Comparison of ENCODE assay signal across 8 cellular contexts in the genomic region with DNA sequence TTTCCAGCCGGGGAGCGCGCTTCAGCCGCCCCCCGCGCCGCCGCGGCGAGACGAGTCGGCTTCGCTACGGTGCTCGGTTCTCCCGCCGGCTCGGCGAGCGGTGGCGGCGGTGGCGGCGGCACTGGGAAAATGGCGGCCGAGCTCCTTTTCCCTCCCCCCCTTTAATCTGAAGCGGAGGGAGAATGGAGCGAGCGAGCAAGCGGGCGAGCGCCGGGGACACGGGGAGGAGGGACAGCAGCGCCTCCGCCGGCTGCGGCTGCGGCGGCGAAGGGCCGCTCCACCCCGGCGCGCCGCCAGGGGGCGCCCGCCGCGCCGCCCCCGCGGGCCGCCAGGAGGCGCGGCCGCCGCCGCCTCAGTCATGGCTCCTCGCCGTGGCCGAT. TPM values are rescaled to one million over a fixed set of nuclear protein-coding genes. Genes with fewer than 3 reads are reported as not detected.
DNase-seq lines count a peak whose midpoint lies in the region; ATAC-seq and TF ChIP-seq lines count a peak whose summit lies in the region.

TSS of gene KANSL1 (minus strand) at position 184 of the 380 bp plus-strand sequence. CDS start 21,286 bp downstream, outside the sequence.

- 1% methylated on average over 20 of the region's 62 CpGs for WGBS in prostate gland
- under 1% methylated on average over 62 of the region's 62 CpGs for WGBS in urinary bladder

- no peaks in the 10 kb centered on the region for H3K9me3 ChIP-seq in prostate gland

- intact Hi-C loops in left cardiac atrium (cut with DNase I), result loop anchor here in 1 of 2 donors (10.0 kb wide), 1 partner anchor 148 kb away; no protein-coding TSS in a partner anchor
- intact Hi-C loops in prostate gland (cut with DNase I), result no loop called here

- TF ChIP-seq POLR2A in prostate gland (IDR thresholded peaks at IDR 0.05), result peak; percentile 38

- H3K36me3 ChIP-seq in prostate gland (no peaks in the 10 kb centered on the region), urinary bladder (ENCODE audit: insufficient read depth) (no peaks in the 10 kb centered on the region)

- H3K27ac ChIP-seq in prostate gland (peak within 1 kb of the TSS; percentile 100), urinary bladder (ENCODE audit: low read depth) (peak within 1 kb of the TSS; percentile 100)

- peak within 1 kb of the TSS; percentile 95 to 98 for H3K4me3 ChIP-seq in prostate gland
- peak within 1 kb of the TSS; percentile 89 for H3K4me3 ChIP-seq in urinary bladder (ENCODE audit: low read depth, low read length)

- DNase-seq in NCI-H128 (lab: John Stamatoyannopoulos, UW; ENCODE audit: unreplicated experiment) (peak; percentile 57), T follicular helper cell (ENCODE audit: low read depth) (peak; percentile 88), amniotic stem cell (lab: John Stamatoyannopoulos, UW) (peak; percentile 98), left cardiac atrium (peak; percentile 92), prostate gland (ENCODE audit: low spot score) (peak; percentile 78)

- no peaks in the 10 kb centered on the region for H3K4me1 ChIP-seq in prostate gland (replicated peaks)
- no peaks in the 10 kb centered on the region for H3K4me1 ChIP-seq in urinary bladder (ENCODE audit: insufficient read depth)

- H3K27me3 ChIP-seq in prostate gland (replicated peaks; ENCODE audit: insufficient read depth), result no peaks in the 10 kb centered on the region

- TF ChIP-seq CTCF in GM12873 (IDR thresholded peaks at IDR 0.05; ENCODE audit: insufficient read depth, low read depth, low read length, missing control alignments) (peak; percentile 74), prostate gland (IDR thresholded peaks at IDR 0.05) (peak in 3 of 4 experiments; percentile 53 to 77 (median 65))

- peak; percentile 75 for ATAC-seq in HG02642 (IDR thresholded peaks at IDR 0.05; ENCODE audit: poor library complexity, unreplicated experiment)
- peak; percentile 79 to 84 for ATAC-seq in left cardiac atrium

RNA-seq across cellular contexts. Expression of gene KANSL1, which starts in this region (rescaled TPM):
- total RNA-seq in left cardiac atrium (10 to 100 TPM; 29.4 to 40.7 TPM), prostate gland (100 to 1,000 TPM in 1 of 2 donors, 10 to 100 TPM in 1; 60.4 to 109 TPM), urinary bladder (146 TPM)
- polyA plus RNA-seq in urinary bladder, result 22.4 TPM

Comparison
In these comparisons a context has a peak if more than half of its experiments do, and no peak if none do; other contexts are left out.
1. Peak in every context shown above with its lines: DNase-seq, ATAC-seq, H3K4me3 ChIP-seq and H3K27ac ChIP-seq.